In the genomic region with DNA sequence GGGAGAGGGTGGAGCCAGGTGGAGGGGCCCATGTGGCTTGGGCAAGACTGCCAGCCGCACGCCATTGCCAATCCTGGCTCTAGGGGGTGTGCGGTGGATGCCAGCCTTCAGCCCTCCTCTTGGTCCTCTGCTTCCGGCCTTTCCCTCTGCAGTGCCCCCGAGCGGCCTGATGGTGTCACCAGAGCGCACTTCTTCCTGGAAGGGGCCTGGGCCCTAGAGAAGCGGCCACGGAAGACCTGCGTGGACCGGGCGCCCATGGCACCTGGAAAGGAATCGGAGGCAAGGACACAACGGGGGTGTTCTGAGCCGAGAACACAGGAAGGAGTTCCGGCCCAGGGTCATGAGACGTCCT, we compare ENCODE assay signal across 7 cellular contexts.
DNase-seq lines count a peak whose midpoint lies in the region; TF ChIP-seq lines count a peak whose summit lies in the region.

No MANE protein-coding gene starts in this region.

- intact Hi-C loops in OCI-LY7 (cut with micrococcal nuclease; ENCODE audit: unreplicated experiment), result no loop called here
- intact Hi-C loops in MCF 10A (cut with micrococcal nuclease), result loop anchor here (2.0 to 10.0 kb wide), 5 partner anchors 93 to 739 kb away; a partner anchor contains a TSS

- H3K27me3 Mint-ChIP-seq in MCF 10A (ENCODE audit: insufficient read depth, unreplicated experiment), result no peaks in the 10 kb centered on the region

- H3K9me2 ChIP-seq in GM23248 (ENCODE audit: insufficient read depth) (no peaks in the 10 kb centered on the region), OCI-LY7 (ENCODE audit: insufficient read depth, low read length) (no peaks in the 10 kb centered on the region)

- CTCF ChIA-PET in OCI-LY7 (lab: Charles Lee; ENCODE audit: unreplicated experiment), result no interaction called here
- CTCF ChIA-PET in MCF 10A (lab: Yijun Ruan, JAX), result interaction anchor here (1.0 to 1.2 kb wide), 2 partner anchors 12 to 69 kb away, joined by 3 to 4 read pairs; no protein-coding TSS in a partner anchor

- no peaks in the 10 kb centered on the region for H3K36me3 Mint-ChIP-seq in MCF 10A (ENCODE audit: insufficient read depth, unreplicated experiment)

- in situ Hi-C loops in GM23248 (cut with MboI), result loop anchor here (10.0 kb wide), 1 partner anchor 741 kb away; a partner anchor contains a TSS

- POLR2A ChIA-PET in OCI-LY7 (lab: Charles Lee) (no interaction called here), MCF 10A (lab: Yijun Ruan, JAX) (no interaction called here)

- no peak overlapping the region for H3K4me3 ChIP-seq in GM12864 (ENCODE audit: low read depth, low read length)
- peak overlapping the region; percentile 62 for H3K4me3 ChIP-seq in GM23248
- H3K4me3 ChIP-seq in OCI-LY7 (ENCODE audit: low read depth, low read length, poor library complexity, severe bottlenecking), result no peak overlapping the region
- H3K4me3 ChIP-seq in iPS-18c (ENCODE audit: insufficient read depth, low read depth, low read length), result peak overlapping the region; percentile 40; the same call in 1 of the 2 replicates
- peak overlapping the region; percentile 32 for H3K4me3 ChIP-seq in smooth muscle cell

- H3K27ac ChIP-seq in GM23248 (peak overlapping the region; percentile 31), OCI-LY7 (ENCODE audit: low read depth, low read length, poor library complexity, severe bottlenecking) (no peak overlapping the region), smooth muscle cell (ENCODE audit: low read depth) (no peak overlapping the region)

- peaks cover 5% of the 10 kb centered on the region for H3K4me1 Mint-ChIP-seq in MCF 10A (ENCODE audit: insufficient read depth, unreplicated experiment)

- H4K20me1 ChIP-seq in GM23248 (ENCODE audit: insufficient read depth) (no peaks in the 10 kb centered on the region), OCI-LY7 (ENCODE audit: insufficient read depth, low read length) (no peaks in the 10 kb centered on the region), smooth muscle cell (ENCODE audit: low read depth) (no peaks in the 10 kb centered on the region)

- DNase-seq in GM12864 (ENCODE audit: low read depth), result no peak
- peak; percentile 88 for DNase-seq in GM23248
- peak; percentile 58 for DNase-seq in HuH-7.5 (ENCODE audit: low spot score)
- DNase-seq in OCI-LY7 (ENCODE audit: low spot score), result peak; percentile 41
- DNase-seq in MCF 10A (ENCODE audit: unreplicated experiment), result peak; percentile 86
- peak; percentile 18 for DNase-seq in smooth muscle cell (lab: John Stamatoyannopoulos, UW; ENCODE audit: unreplicated experiment)

- peak; percentile 76 for TF ChIP-seq CTCF in GM12864 (IDR thresholded peaks at IDR 0.05; ENCODE audit: low read depth, low read length, missing control alignments)
- TF ChIP-seq CTCF in OCI-LY7 (conservative IDR thresholded peaks at IDR 0.05; ENCODE audit: low read length), result peak; percentile 73
- TF ChIP-seq CTCF in MCF 10A (IDR thresholded peaks at IDR 0.05; ENCODE audit: unreplicated experiment), result peak; percentile 83
- peak; percentile 78 for TF ChIP-seq CTCF in smooth muscle cell (IDR thresholded peaks at IDR 0.05; ENCODE audit: borderline replicate concordance, insufficient read depth, poor library complexity, severe bottlenecking)

- H3K9ac ChIP-seq in GM23248 (peak overlapping the region; percentile 42), smooth muscle cell (ENCODE audit: low read depth) (no peak overlapping the region)

- H3F3A ChIP-seq in GM23248 (ENCODE audit: insufficient read depth) (no peaks in the 10 kb centered on the region), smooth muscle cell (ENCODE audit: low read depth) (no peaks in the 10 kb centered on the region)

- H3K4me2 ChIP-seq in GM23248 (ENCODE audit: unreplicated experiment) (peak overlapping the region; percentile 83), OCI-LY7 (ENCODE audit: low read length) (no peak overlapping the region), smooth muscle cell (peak overlapping the region; percentile 82)

- peak overlapping the region; percentile 90 for H3K27ac Mint-ChIP-seq in MCF 10A (ENCODE audit: low read depth, unreplicated experiment)

- WGBS in GM23248 (ENCODE audit: low coverage in 1 of 2, low lambda C conversion rate in 2 of 2, missing lambda C conversion rate in 2 of 2), 2 experiments, result 1 to 3% methylated on average over 17 of the region's 17 CpGs
- 17% methylated on average over 17 of the region's 17 CpGs for WGBS in smooth muscle cell (ENCODE audit: low lambda C conversion rate)

- H2AFZ ChIP-seq in GM23248 (peak overlapping the region; percentile 91), OCI-LY7 (ENCODE audit: low read length) (no peak overlapping the region), smooth muscle cell (ENCODE audit: low read depth) (peak overlapping the region; percentile 93)

- peaks cover 12% of the 10 kb centered on the region; the same call in 1 of the 2 replicates for H3K27me3 ChIP-seq in GM23248 (replicated peaks; ENCODE audit: insufficient read depth)
- H3K27me3 ChIP-seq in smooth muscle cell (ENCODE audit: low read depth), result peaks cover 7% of the 10 kb centered on the region

- BruUV-seq in OCI-LY7 (replicated peaks; lab: Mats Ljungman, UMichigan), result no TSS peak
- BruUV-seq in MCF 10A (replicated peaks; lab: Mats Ljungman, UMichigan), result no TSS peak

- no peaks in the 10 kb centered on the region for H3K4me1 ChIP-seq in GM23248 (ENCODE audit: insufficient read depth)
- H3K4me1 ChIP-seq in OCI-LY7 (ENCODE audit: insufficient read depth, low read length, poor library complexity, severe bottlenecking), result no peaks in the 10 kb centered on the region
- peaks cover 6% of the 10 kb centered on the region for H3K4me1 ChIP-seq in smooth muscle cell (ENCODE audit: low read depth)

- H3K79me2 ChIP-seq in GM23248 (ENCODE audit: insufficient read depth) (no peaks in the 10 kb centered on the region), OCI-LY7 (ENCODE audit: insufficient read depth, low read depth, low read length) (no peaks in the 10 kb centered on the region), smooth muscle cell (ENCODE audit: low read depth) (no peaks in the 10 kb centered on the region)

- H3K4me3 Mint-ChIP-seq in MCF 10A (ENCODE audit: unreplicated experiment), result peak overlapping the region; percentile 55

- H3K9me3 Mint-ChIP-seq in MCF 10A (ENCODE audit: unreplicated experiment), result peaks cover 7% of the 10 kb centered on the region

- H3K36me3 ChIP-seq in GM23248 (ENCODE audit: low read depth) (no peaks in the 10 kb centered on the region), OCI-LY7 (ENCODE audit: insufficient read depth, low read length) (no peaks in the 10 kb centered on the region), smooth muscle cell (ENCODE audit: low read depth) (no peaks in the 10 kb centered on the region)

- no peaks in the 10 kb centered on the region for H3K9me3 ChIP-seq in GM23248 (ENCODE audit: low read depth)
- no peaks in the 10 kb centered on the region for H3K9me3 ChIP-seq in OCI-LY7 (ENCODE audit: low read length)
- no peaks in the 10 kb centered on the region for H3K9me3 ChIP-seq in iPS-18c (ENCODE audit: control insufficient read depth, insufficient read depth, low read length)
- H3K9me3 ChIP-seq in smooth muscle cell (replicated peaks; ENCODE audit: low read depth), result no peaks in the 10 kb centered on the region

Comparison
In these comparisons a context has a peak if more than half of its experiments do, and no peak if none do; other contexts are left out.
1. H3K4me3 ChIP-seq: peak in GM23248 (single experiment), iPS-18c (single experiment) and smooth muscle cell (single experiment); none in GM12864 (single experiment) and OCI-LY7 (single experiment).
2. Peak in every context shown above with its lines, with median percentiles within 50 percentile points of each other: CTCF ChIP-seq.